In genomic region chr9:128188209-128188608, GRCh38 we compare ENCODE assay signal across 25 cellular contexts. TPM values are rescaled to one million over a fixed set of nuclear protein-coding genes. Genes with fewer than 3 reads are reported as not detected.
A peak's percentile ranks its signal among the peaks of the same experiment; 100 is the strongest.
DNase-seq lines count a peak whose midpoint lies in the region; TF ChIP-seq lines count a peak whose summit lies in the region.
"Had no signal": no experiment of that assay in that cellular context is flagged by ENCODE, and none has a peak within 500 bp of the region (broad histone marks: within the 10 kb centered on the region; RNA-seq: fewer than 3 reads in every experiment).

No MANE protein-coding gene starts in this region.

- intact Hi-C loops in A673 (cut with micrococcal nuclease; ENCODE audit: unreplicated experiment) = no loop called here
- intact Hi-C loops in Calu3 (cut with micrococcal nuclease; ENCODE audit: unreplicated experiment) = no loop called here

- H3K9me3 ChIP-seq in A673 (ENCODE audit: low read depth, low read length, poor library complexity, severe bottlenecking) = no peaks in the 10 kb centered on the region
- H3K9me3 ChIP-seq: tibial nerve had no signal

- no peaks in the 10 kb centered on the region for H3K4me1 Mint-ChIP-seq in Calu3 (ENCODE audit: low read depth, unreplicated experiment)
- H3K4me1 Mint-ChIP-seq in activated naive CD8-positive, alpha-beta T cell (ENCODE audit: low read depth) = peaks cover 29% of the 10 kb centered on the region

- no peaks in the 10 kb centered on the region for H3K9me3 Mint-ChIP-seq in Calu3 (ENCODE audit: low read depth, unreplicated experiment)
- no peaks in the 10 kb centered on the region for H3K9me3 Mint-ChIP-seq in activated naive CD8-positive, alpha-beta T cell (ENCODE audit: low read depth)
- H3K9me3 Mint-ChIP-seq: CD14-positive monocyte, IgD-negative memory B cell, immature natural killer cell, neural progenitor cell had no signal

- BruUV-seq in A673 (replicated peaks; lab: Mats Ljungman, UMichigan) (TSS peak; percentile 26), Calu3 (replicated peaks; lab: Mats Ljungman, UMichigan) (TSS peak; percentile 25)

- DNase-seq in A673 (ENCODE audit: low spot score) (no peak), Calu3 (no peak), kidney glomerular epithelial cell (lab: John Stamatoyannopoulos, UW) (peak; percentile 13), middle frontal gyrus (ENCODE audit: extremely low spot score, low spot score) (no peak), iPS-NIHi11 (ENCODE audit: low spot score) (no peak), HuH-7.5 (ENCODE audit: low spot score) (no peak)
- DNase-seq: amniotic stem cell, GM23248, hippocampal formation, immature natural killer cell, left colon, NCI-H1048, NCI-H1694, NCI-H748 treated with DMSO at 0.1 percent for 48 hours, SHP77 had no signal

- no peak overlapping the region for H3K27ac ChIP-seq in A673 (ENCODE audit: low read depth, low read length, poor library complexity, severe bottlenecking)
- H3K27ac ChIP-seq: GM23248, neural progenitor cell, parathyroid adenoma, tibial nerve had no signal

- H3K4me1 ChIP-seq in A673 (ENCODE audit: insufficient read depth, low read length, poor library complexity, severe bottlenecking) = peaks cover 23% of the 10 kb centered on the region
- H3K4me1 ChIP-seq: parathyroid adenoma had no signal

- peaks cover 31% of the 10 kb centered on the region for H3K36me3 ChIP-seq in A673 (ENCODE audit: insufficient read depth, low read length, poor library complexity, severe bottlenecking)

- H3K36me3 Mint-ChIP-seq in Calu3 (ENCODE audit: insufficient read depth, unreplicated experiment) = peaks cover 53% of the 10 kb centered on the region
- peaks cover 10% of the 10 kb centered on the region for H3K36me3 Mint-ChIP-seq in activated naive CD8-positive, alpha-beta T cell

- no peaks in the 10 kb centered on the region for H3K27me3 ChIP-seq in A673 (replicated peaks; ENCODE audit: insufficient read depth, low read depth, low read length, poor library complexity)
- H3K27me3 ChIP-seq: neural progenitor cell, tibial nerve had no signal

- no peaks in the 10 kb centered on the region for H3K27me3 Mint-ChIP-seq in Calu3 (ENCODE audit: unreplicated experiment)
- H3K27me3 Mint-ChIP-seq in activated naive CD8-positive, alpha-beta T cell = no peaks in the 10 kb centered on the region
- H3K27me3 Mint-ChIP-seq: IgD-negative memory B cell had no signal

- no peak overlapping the region for H3K4me3 ChIP-seq in A673 (ENCODE audit: low read depth, low read length, poor library complexity, severe bottlenecking)
- H3K4me3 ChIP-seq: GM23248, neural progenitor cell, smooth muscle cell, tibial nerve had no signal

- TF ChIP-seq CTCF in A673 (conservative IDR thresholded peaks at IDR 0.05; ENCODE audit: low read depth, low read length) (no peak), Calu3 (IDR thresholded peaks at IDR 0.05; ENCODE audit: unreplicated experiment) (no peak)

- no peak overlapping the region for H3K27ac Mint-ChIP-seq in Calu3 (ENCODE audit: unreplicated experiment)
- no peak overlapping the region for H3K27ac Mint-ChIP-seq in activated naive CD8-positive, alpha-beta T cell
- H3K27ac Mint-ChIP-seq: immature natural killer cell, neural progenitor cell had no signal

- POLR2A ChIA-PET in A673 (lab: Charles Lee; ENCODE audit: low non-redundant PET) = no interaction called here

- CTCF ChIA-PET in A673 (lab: Charles Lee) = interaction anchor here (0.6 kb wide), 1 partner anchor 30 kb away, joined by 4 read pairs; no protein-coding TSS in a partner anchor
- CTCF ChIA-PET in Calu3 (lab: Charles Lee) = interaction anchor here (0.7 kb wide), 1 partner anchor 88 kb away, joined by 3 read pairs; the partner anchor contains the start of genes GOLGA2 and SWI5

- no peak overlapping the region for H3K4me3 Mint-ChIP-seq in Calu3 (ENCODE audit: low read depth, unreplicated experiment)
- H3K4me3 Mint-ChIP-seq in activated naive CD8-positive, alpha-beta T cell = peak overlapping the region; percentile 38
- H3K4me3 Mint-ChIP-seq: CD14-positive monocyte, neural progenitor cell had no signal

RNA-seq across cellular contexts. Expression of gene CIZ1, which starts 3.2 kb away (rescaled TPM):
- total RNA-seq in A673 (2021) = 158 and 161 TPM in 2 replicates
- total RNA-seq in Calu3 (2022) = 85.8 and 93.7 TPM in 2 replicates

RNA-seq across cellular contexts. Expression of gene DNM1, which starts 15.0 kb away (rescaled TPM):
- total RNA-seq in A673 (2021) (7.6 and 11.8 TPM in 2 replicates), Calu3 (2022) (30.8 and 40.0 TPM in 2 replicates)

RNA-seq across cellular contexts. Expression of gene BBLN, which starts 28.1 kb away (rescaled TPM):
- 41.9 and 50.2 TPM in 2 replicates for total RNA-seq in A673 (2021)
- 77.6 and 82.3 TPM in 2 replicates for total RNA-seq in Calu3 (2022)

RNA-seq across cellular contexts. Expression of gene LCN2, which starts 39.0 kb away (rescaled TPM):
- total RNA-seq in A673 (2021) = not detected in 2 replicates
- total RNA-seq in Calu3 (2022) = 2,733 and 4,208 TPM in 2 replicates
- total RNA-seq: chondrocyte; GM23248; lung microvascular endothelial cell; smooth muscle cell; T-helper 2 cell treated with Interferon-gamma antibody and Interleukin-4, amounts not matched to agents 100 ng/mL and 5 ng/mL, for 36 hours; tibial nerve had no signal
